In genomic region chr3:125356140-125357026, GRCh38 we compare ENCODE assay signal across 8 cellular contexts. TPM values are rescaled to one million over a fixed set of nuclear protein-coding genes. Genes with fewer than 3 reads are reported as not detected.
DNase-seq lines count a peak whose midpoint lies in the region; ATAC-seq, FAIRE-seq and TF ChIP-seq lines count a peak whose summit lies in the region.

No MANE protein-coding gene starts in this region.

- ATAC-seq in HG02610 (IDR thresholded peaks at IDR 0.05; ENCODE audit: unreplicated experiment) = peak; percentile 5

- H3K23ac ChIP-seq in mesendoderm (ENCODE audit: low read length) = no peak overlapping the region

- no peak overlapping the region for H3K27ac ChIP-seq in mesendoderm (ENCODE audit: low read depth, low read length)

- H3K4me1 ChIP-seq in mesendoderm (ENCODE audit: control insufficient read depth, low read depth, low read length) = no peaks in the 10 kb centered on the region

- no peak overlapping the region for H3K18ac ChIP-seq in mesendoderm (ENCODE audit: low read length)

- no peak overlapping the region for H2BK5ac ChIP-seq in mesendoderm (ENCODE audit: low read length)

- POLR2A ChIA-PET in AG04449 (lab: Yijun Ruan, JAX) = no interaction called here

- no peaks in the 10 kb centered on the region for H3K36me3 ChIP-seq in mesendoderm (ENCODE audit: control insufficient read depth, insufficient read depth, low read length)

- no peak overlapping the region for H2BK120ac ChIP-seq in mesendoderm (ENCODE audit: low read depth, low read length)

- no peak overlapping the region for H2AK5ac ChIP-seq in mesendoderm (ENCODE audit: low read length)

- DNase-seq in AG04449 (ENCODE audit: low read depth, low spot score) = no peak
- DNase-seq in astrocyte of the spinal cord (ENCODE audit: low read depth, low spot score) = no peak
- DNase-seq in mesendoderm = no peak
- DNase-seq in SHP77 treated with DMSO at 0.1 percent for 48 hours (lab: John Stamatoyannopoulos, UW) = no peak
- no peak for DNase-seq in frontal cortex (ENCODE audit: low spot score in 2 of 2)
- no peak for DNase-seq in NCI-H345 treated with DMSO at 0.1 percent for 48 hours (lab: John Stamatoyannopoulos, UW; ENCODE audit: unreplicated experiment)
- no peak for DNase-seq in NCI-H187 (lab: John Stamatoyannopoulos, UW)

- H4K5ac ChIP-seq in mesendoderm (ENCODE audit: low read length) = no peak overlapping the region

- peaks cover 12% of the 10 kb centered on the region for H3K79me1 ChIP-seq in mesendoderm (ENCODE audit: low read length)

- peak overlapping the region; percentile 67 for H3K4me2 ChIP-seq in mesendoderm (ENCODE audit: low read length)

- H3K4me3 ChIP-seq in AG04449 (ENCODE audit: low read depth, low read length) (peak overlapping the region; percentile 58), astrocyte of the spinal cord (ENCODE audit: low read depth, low read length) (peak overlapping the region; percentile 56), mesendoderm (ENCODE audit: low read length) (no peak overlapping the region)

- FAIRE-seq in frontal cortex (lab: Jason Lieb, UNC) = no peak

- peak overlapping the region; percentile 79 for H3K9ac ChIP-seq in mesendoderm (ENCODE audit: low read length)

- no peak overlapping the region for H4K8ac ChIP-seq in mesendoderm (ENCODE audit: low read depth, low read length)

- H3K79me2 ChIP-seq in mesendoderm (ENCODE audit: control insufficient read depth, insufficient read depth, low read length) = peaks cover 37% of the 10 kb centered on the region

- H3K56ac ChIP-seq in mesendoderm (ENCODE audit: low read length) = peak overlapping the region; percentile 80

- no peak overlapping the region for H2BK15ac ChIP-seq in mesendoderm (replicated peaks; ENCODE audit: low read depth)

- H3K27me3 ChIP-seq in mesendoderm (ENCODE audit: insufficient read depth, low read length, poor library complexity) = no peaks in the 10 kb centered on the region

- no peak for TF ChIP-seq CTCF in AG04449 (IDR thresholded peaks at IDR 0.05; ENCODE audit: insufficient read depth, low read length, missing control alignments)
- TF ChIP-seq CTCF in astrocyte of the spinal cord (IDR thresholded peaks at IDR 0.05; ENCODE audit: low read depth, low read length) = no peak

- in situ Hi-C loops in astrocyte of the spinal cord (cut with HindIII; ENCODE audit: low sequenced_read_pairs) = no loop called here

- CTCF ChIA-PET in AG04449 (lab: Yijun Ruan, JAX) = interaction anchor here (0.9 to 1.4 kb wide), 2 partner anchors 12 to 24 kb away, joined by 3 read pairs; no protein-coding TSS in a partner anchor

- WGBS in mesendoderm (ENCODE audit: extremely low coverage, insufficient coverage, low lambda C conversion rate) = 100% methylated on average over 1 of the region's 5 CpGs

- no peak overlapping the region for H3K4ac ChIP-seq in mesendoderm (ENCODE audit: low read depth, low read length)

RNA-seq across cellular contexts. Expression of gene ZNF148, which starts 18.7 kb away (rescaled TPM):
- polyA plus RNA-seq in mesendoderm (2013, experiment 1 of 2) = 7.8 TPM
- polyA plus RNA-seq in mesendoderm (2013, experiment 2 of 2) = 8.1 TPM
- total RNA-seq in frontal cortex = 106 TPM
